In the genomic region with DNA sequence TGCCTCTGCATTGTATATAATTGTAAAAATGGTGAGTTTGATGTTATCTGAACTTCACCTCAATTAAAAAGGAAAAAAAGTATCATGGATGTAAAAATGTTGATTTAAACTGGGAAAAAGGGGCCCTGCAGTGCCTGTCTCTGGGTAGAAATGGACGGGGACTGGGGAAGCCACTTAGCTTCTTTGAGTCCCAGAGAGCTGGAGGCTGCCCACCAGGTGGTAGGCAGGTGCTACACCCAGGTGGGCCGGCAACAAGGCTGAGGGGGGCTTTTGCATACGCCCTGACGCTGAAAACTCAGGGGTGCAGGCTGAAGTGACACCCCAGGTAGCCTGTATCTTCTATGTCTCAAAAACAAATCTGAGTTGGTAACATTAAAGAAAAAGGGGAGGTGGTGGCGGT, we compare ENCODE assay signal across 17 cellular contexts.
"Had no signal": no experiment of that assay in that cellular context is flagged by ENCODE, and none has a peak within 500 bp of the region (broad histone marks: within the 10 kb centered on the region; RNA-seq: fewer than 3 reads in every experiment).

No MANE protein-coding gene starts in this region.

- H3K9me3 ChIP-seq: esophagus squamous epithelium, left ventricle myocardium inferior, prostate gland, right atrium auricular region, testis, upper lobe of left lung had no signal

- H3K27ac ChIP-seq: cardiac muscle cell, esophagus squamous epithelium, left ventricle myocardium inferior, prostate gland, right atrium auricular region, testis, upper lobe of left lung, WERI-Rb-1 had no signal

- H3K36me3 Mint-ChIP-seq: activated naive CD8-positive, alpha-beta T cell treated with anti-CD3 and anti-CD28 coated beads, Interleukin-2, amount 10 ng/mL, durations not matched to agents 7 days and 5 days; immature natural killer cell had no signal

- DNase-seq: activated CD4-positive, alpha-beta T cell treated with anti-CD3 and anti-CD28 coated beads, Interleukin-2, amount 50 U/mL, for 4 hours; activated gamma-delta T cell; activated naive CD8-positive, alpha-beta T cell treated with anti-CD3 and anti-CD28 coated beads, Interleukin-2, amount 10 ng/mL, durations not matched to agents 7 days and 5 days; amygdala; dermis blood vessel endothelial cell; effector memory CD4-positive, alpha-beta T cell; esophagus squamous epithelium; immature natural killer cell; kidney glomerular epithelial cell; left ventricle myocardium inferior; testis; WERI-Rb-1 had no signal

- H3K36me3 ChIP-seq: cardiac muscle cell, prostate gland, right atrium auricular region, WERI-Rb-1 had no signal

- H3K4me3 Mint-ChIP-seq: activated naive CD8-positive, alpha-beta T cell treated with anti-CD3 and anti-CD28 coated beads, Interleukin-2, amount 10 ng/mL, durations not matched to agents 7 days and 5 days; immature natural killer cell; neural crest cell had no signal

- H3K9me3 Mint-ChIP-seq: activated naive CD8-positive, alpha-beta T cell treated with anti-CD3 and anti-CD28 coated beads, Interleukin-2, amount 10 ng/mL, durations not matched to agents 7 days and 5 days; immature natural killer cell; neural crest cell had no signal

- H3K27me3 Mint-ChIP-seq: activated naive CD8-positive, alpha-beta T cell treated with anti-CD3 and anti-CD28 coated beads, Interleukin-2, amount 10 ng/mL, durations not matched to agents 7 days and 5 days had no signal

- H3K27ac Mint-ChIP-seq: activated naive CD8-positive, alpha-beta T cell treated with anti-CD3 and anti-CD28 coated beads, Interleukin-2, amount 10 ng/mL, durations not matched to agents 7 days and 5 days had no signal

- H3K27me3 ChIP-seq: cardiac muscle cell, esophagus squamous epithelium, right atrium auricular region, testis, upper lobe of left lung had no signal

- H3K4me3 ChIP-seq: cardiac muscle cell, esophagus squamous epithelium, left ventricle myocardium inferior, prostate gland, right atrium auricular region, testis, upper lobe of left lung had no signal

- H3K4me1 ChIP-seq: prostate gland had no signal
